In genomic region chr4:40059362-40059761, GRCh38 we compare ENCODE assay signal across 11 cellular contexts. TPM values are rescaled to one million over a fixed set of nuclear protein-coding genes. Genes with fewer than 3 reads are reported as not detected.
DNase-seq lines count a peak whose midpoint lies in the region; ATAC-seq, FAIRE-seq and TF ChIP-seq lines count a peak whose summit lies in the region.
"Had no signal": no experiment of that assay in that cellular context is flagged by ENCODE, and none has a peak within 500 bp of the region (broad histone marks: within the 10 kb centered on the region; RNA-seq: fewer than 3 reads in every experiment).

No MANE protein-coding gene starts in this region.

- H3F3A ChIP-seq in OCI-LY1 (ENCODE audit: insufficient read depth, low read length) = no peaks in the 10 kb centered on the region

- H3K9me3 ChIP-seq in OCI-LY1 (ENCODE audit: low read length) (no peaks in the 10 kb centered on the region), H1 (ENCODE audit: insufficient read depth in 2 of 2, low read depth in 1 of 2, low read length in 1 of 2) (no peaks in the 10 kb centered on the region), trophoblast cell (ENCODE audit: insufficient read depth, low read depth, low read length) (no peaks in the 10 kb centered on the region)

- H2AFZ ChIP-seq in OCI-LY1 (ENCODE audit: low read length) (no peak overlapping the region), H1 (ENCODE audit: low read length) (no peak overlapping the region), trophoblast cell (ENCODE audit: insufficient read depth, low read length, poor library complexity) (no peak overlapping the region)

- peak overlapping the region; percentile 81 to 97 for H3K4me3 Mint-ChIP-seq in activated T-cell treated with anti-CD3 and anti-CD28 coated beads, Interleukin-2, amount 50 U/mL, for 72 hours

- CTCF ChIA-PET in H1 (lab: Charles Lee; ENCODE audit: partially characterized antibody) = interaction anchor here (1.2 to 1.8 kb wide), 2 partner anchors 60 to 81 kb away, joined by 4 read pairs; partner anchors contain the start of gene PDS5A

- WGBS in H1 (ENCODE audit: extremely low coverage in 1 of 2, insufficient coverage in 1 of 2, insufficient read length in 1 of 2, insufficient replicate concordance in 2 of 2, low coverage in 1 of 2, low lambda C conversion rate in 2 of 2, missing lambda C conversion rate in 1 of 2), 2 experiments = 71% methylated on average over 6 of the region's 6 CpGs; no CpG with 5 or more reads in 1 of the 2 experiments
- WGBS in trophoblast cell (ENCODE audit: extremely low coverage, insufficient coverage, insufficient read length) = no CpG with 5 or more reads among the region's 6 CpGs

- H2AK5ac ChIP-seq in H1 (ENCODE audit: low read depth, low read length) = no peak overlapping the region
- no peak overlapping the region for H2AK5ac ChIP-seq in trophoblast cell (ENCODE audit: low read length)

- H2BK5ac ChIP-seq in H1 (ENCODE audit: low read depth, low read length) (no peak overlapping the region), trophoblast cell (ENCODE audit: low read depth, low read length, poor library complexity) (no peak overlapping the region)

- H3K36me3 Mint-ChIP-seq in activated T-cell treated with anti-CD3 and anti-CD28 coated beads, Interleukin-2, amount 50 U/mL, for 72 hours (ENCODE audit: insufficient read depth in 2 of 2) = peaks cover 11 to 21% of the 10 kb centered on the region in 2 donors

- no peaks in the 10 kb centered on the region for H3K9me2 ChIP-seq in OCI-LY1 (ENCODE audit: low read depth, low read length)

- no peak for DNase-seq in activated T-cell treated with anti-CD3 and anti-CD28 coated beads, Interleukin-2, amount 50 U/mL, for 72 hours
- no peak for DNase-seq in activated T-cell treated with anti-CD3 and anti-CD28 coated beads, Interleukin-2, amount 50 U/mL, for 1 hour
- no peak for DNase-seq in H1 (ENCODE audit: low read depth in 1 of 2, low spot score in 2 of 2)
- no peak for DNase-seq in trophoblast cell
- DNase-seq in dermis blood vessel endothelial cell = no peak
- DNase-seq in D721Med (ENCODE audit: insufficient read length, low spot score) = no peak
- DNase-seq: activated CD4-positive, alpha-beta T cell treated with anti-CD3 and anti-CD28 coated beads, Interleukin-2, amount 50 U/mL, for 1 hour had no signal

- peaks cover 6% of the 10 kb centered on the region for H3K23me2 ChIP-seq in H1 (ENCODE audit: low read depth, low read length)

- H4K20me1 ChIP-seq in OCI-LY1 (ENCODE audit: insufficient read depth, low read length) (no peaks in the 10 kb centered on the region), H1 (replicated peaks in 1 of 2; ENCODE audit: control insufficient read depth in 1 of 2, insufficient read depth in 2 of 2, low read length in 2 of 2) (no peaks in the 10 kb centered on the region)

- peaks cover 37% of the 10 kb centered on the region for H3K4me1 ChIP-seq in OCI-LY1 (ENCODE audit: insufficient read depth, low read length, severe bottlenecking)
- H3K4me1 ChIP-seq in H1 (replicated peaks in 1 of 4; ENCODE audit: control insufficient read depth in 3 of 4, insufficient read depth in 4 of 4, low read length in 3 of 4) = peaks cover 0 to 12% (median 3%) of the 10 kb centered on the region in 4 experiments; a peak in 3 of 7 replicates
- peaks cover 0 to 4% of the 10 kb centered on the region in 2 experiments for H3K4me1 ChIP-seq in trophoblast cell (ENCODE audit: control insufficient read depth in 1 of 2, insufficient read depth in 2 of 2, low read length in 2 of 2)

- H3K79me1 ChIP-seq in H1 (ENCODE audit: low read depth, low read length) = peaks cover 5% of the 10 kb centered on the region
- peaks cover 21% of the 10 kb centered on the region for H3K79me1 ChIP-seq in trophoblast cell (ENCODE audit: low read length)

- TF ChIP-seq RAD21 in H1 (IDR thresholded peaks at IDR 0.05 in 1 of 2, conservative IDR thresholded peaks at IDR 0.05 in 1 of 2; ENCODE audit: low read depth in 2 of 2, low read length in 2 of 2) = no peak

- H4K8ac ChIP-seq in H1 (ENCODE audit: extremely low read depth, insufficient read depth, low read length) (no peak overlapping the region), trophoblast cell (ENCODE audit: low read depth, low read length) (no peak overlapping the region)

- H3K23ac ChIP-seq in H1 (ENCODE audit: insufficient read length) (no peak overlapping the region), trophoblast cell (ENCODE audit: low read length) (no peak overlapping the region)

- H3K36me3 ChIP-seq in OCI-LY1 (ENCODE audit: insufficient read depth, low read length) (peaks cover 11% of the 10 kb centered on the region; the same call in 1 of the 2 replicates), H1 (ENCODE audit: control insufficient read depth in 2 of 4, insufficient read depth in 4 of 4, low read length in 3 of 4) (peaks cover 0 to 10% (median 3%) of the 10 kb centered on the region in 4 experiments; a peak in 5 of 8 replicates), trophoblast cell (ENCODE audit: control insufficient read depth in 1 of 2, insufficient read depth in 2 of 2, low read length in 2 of 2) (peaks cover 7 to 13% of the 10 kb centered on the region in 2 experiments)

- POLR2A ChIA-PET in H1 (lab: Charles Lee; ENCODE audit: partially characterized antibody) = interaction anchor here (1.1 kb wide), 1 partner anchor 17 kb away, joined by 3 read pairs; no protein-coding TSS in a partner anchor

- no peak overlapping the region for H2BK20ac ChIP-seq in H1 (ENCODE audit: low read length)

- no peak overlapping the region for H3K56ac ChIP-seq in H1 (replicated peaks; ENCODE audit: insufficient read length, low read depth, low read length)

- H4K91ac ChIP-seq in H1 (replicated peaks; ENCODE audit: insufficient read length, low read length) = no peak overlapping the region
- no peak overlapping the region for H4K91ac ChIP-seq in trophoblast cell (ENCODE audit: low read depth, low read length)

- H3K9me3 Mint-ChIP-seq in activated T-cell treated with anti-CD3 and anti-CD28 coated beads, Interleukin-2, amount 50 U/mL, for 72 hours = no peaks in the 10 kb centered on the region

- H3K18ac ChIP-seq in H1 (ENCODE audit: extremely low read depth, low read length) (no peak overlapping the region), trophoblast cell (ENCODE audit: low read length) (no peak overlapping the region)

- no peak overlapping the region for H4K5ac ChIP-seq in H1 (ENCODE audit: insufficient read length, low read depth, low read length)

- H3K79me2 ChIP-seq in OCI-LY1 (ENCODE audit: insufficient read depth, low read length) (peaks cover 13% of the 10 kb centered on the region), H1 (ENCODE audit: control insufficient read depth in 1 of 2, insufficient read depth in 2 of 2, low read length in 2 of 2) (peaks cover 0 to 58% of the 10 kb centered on the region in 2 experiments; a peak in 3 of 4 replicates), trophoblast cell (ENCODE audit: control insufficient read depth, insufficient read depth, low read length, poor library complexity) (peaks cover 16% of the 10 kb centered on the region)

- H2BK15ac ChIP-seq in H1 (ENCODE audit: low read length) = no peak overlapping the region

- H2BK120ac ChIP-seq in H1 (replicated peaks; ENCODE audit: low read depth, low read length) (no peak overlapping the region), trophoblast cell (ENCODE audit: insufficient read depth, low read length, poor library complexity) (no peak overlapping the region)

- peak overlapping the region; percentile 82 for H3K4me3 ChIP-seq in OCI-LY1 (ENCODE audit: low read depth, low read length, poor library complexity, severe bottlenecking)
- H3K4me3 ChIP-seq in H1 (ENCODE audit: extremely low read depth in 1 of 4, insufficient read depth in 2 of 4, low read depth in 3 of 4, low read length in 4 of 4) = peak overlapping the region in 3 of 4 experiments; percentile 72 to 80 (median 79); a peak in 4 of 8 replicates
- H3K4me3 ChIP-seq in trophoblast cell (ENCODE audit: low read depth, low read length) = no peak overlapping the region

- no peak overlapping the region for H2BK12ac ChIP-seq in H1 (ENCODE audit: low read depth, low read length)
- H2BK12ac ChIP-seq in trophoblast cell (ENCODE audit: low read length) = no peak overlapping the region

- H3K4ac ChIP-seq in H1 (replicated peaks; ENCODE audit: insufficient read length, low read depth, low read length) = no peak overlapping the region
- H3K4ac ChIP-seq in trophoblast cell (ENCODE audit: low read depth, low read length) = peak overlapping the region; percentile 58

- H3K27me3 ChIP-seq in OCI-LY1 (ENCODE audit: insufficient read depth, low read length) = no peaks in the 10 kb centered on the region
- H3K27me3 ChIP-seq in H1 (replicated peaks in 1 of 4; ENCODE audit: control insufficient read depth in 3 of 4, extremely low read depth in 1 of 4, insufficient read depth in 3 of 4, low read length in 3 of 4) = no peaks in the 10 kb centered on the region
- no peaks in the 10 kb centered on the region for H3K27me3 ChIP-seq in trophoblast cell (ENCODE audit: insufficient read depth, low read length)

- TF ChIP-seq EP300 in H1 (IDR thresholded peaks at IDR 0.05; ENCODE audit: borderline replicate concordance in 1 of 2, low read depth in 2 of 2, low read length in 2 of 2) = no peak

- FAIRE-seq in H1 (lab: Jason Lieb, UNC) (no peak), D721Med (lab: Jason Lieb, UNC) (no peak)
- FAIRE-seq: islet of Langerhans had no signal

- no peak overlapping the region for H3K27ac Mint-ChIP-seq in activated T-cell treated with anti-CD3 and anti-CD28 coated beads, Interleukin-2, amount 50 U/mL, for 72 hours

- TF ChIP-seq CTCF in OCI-LY1 (IDR thresholded peaks at IDR 0.05; ENCODE audit: low read length) (no peak), H1 (IDR thresholded peaks at IDR 0.05; ENCODE audit: control extremely low read depth in 1 of 3, insufficient read depth in 1 of 3, low read depth in 1 of 3, low read length in 3 of 3) (no peak), D721Med (IDR thresholded peaks at IDR 0.05; ENCODE audit: insufficient read depth, missing control alignments) (no peak)

- no peaks in the 10 kb centered on the region for H3K27me3 Mint-ChIP-seq in activated T-cell treated with anti-CD3 and anti-CD28 coated beads, Interleukin-2, amount 50 U/mL, for 72 hours (ENCODE audit: low read depth)

- no peak overlapping the region for H4K12ac ChIP-seq in trophoblast cell (ENCODE audit: low read depth, low read length)

- peaks cover 42% of the 10 kb centered on the region for H3K4me1 Mint-ChIP-seq in activated T-cell treated with anti-CD3 and anti-CD28 coated beads, Interleukin-2, amount 50 U/mL, for 72 hours (ENCODE audit: low read depth)

- H3K9ac ChIP-seq in OCI-LY1 (ENCODE audit: low read length) (peak overlapping the region; percentile 89; the same call in 1 of the 2 replicates), H1 (replicated peaks in 1 of 4; ENCODE audit: extremely low read depth in 1 of 4, low read depth in 3 of 4, low read length in 3 of 4) (no peak overlapping the region), trophoblast cell (ENCODE audit: low read length) (no peak overlapping the region)

- H3K4me2 ChIP-seq in OCI-LY1 (ENCODE audit: low read length) = peak overlapping the region; percentile 95
- peak overlapping the region; percentile 63 to 88; a peak in 2 of 4 replicates for H3K4me2 ChIP-seq in H1 (ENCODE audit: insufficient read depth in 1 of 2, low read depth in 2 of 2, low read length in 2 of 2)
- H3K4me2 ChIP-seq in trophoblast cell (ENCODE audit: low read length) = no peak overlapping the region

- ATAC-seq in activated T-cell treated with anti-CD3 and anti-CD28 coated beads, Interleukin-2, amount 50 U/mL, for 72 hours (replicated peaks in 1 of 2) = no peak
- ATAC-seq in GM18520 (IDR thresholded peaks at IDR 0.05; ENCODE audit: unreplicated experiment) = no peak
- ATAC-seq: sciatic nerve had no signal

- H3K27ac ChIP-seq in OCI-LY1 (ENCODE audit: low read depth, low read length, poor library complexity, severe bottlenecking) = peak overlapping the region; percentile 89
- no peak overlapping the region for H3K27ac ChIP-seq in H1 (ENCODE audit: low read depth, low read length)
- H3K27ac ChIP-seq in trophoblast cell (ENCODE audit: low read depth, low read length) = no peak overlapping the region

- no peak for TF ChIP-seq POLR2A in H1 (IDR thresholded peaks at IDR 0.05; ENCODE audit: control extremely low read depth in 1 of 2, low read depth in 2 of 2, low read length in 2 of 2)

- H3K14ac ChIP-seq in H1 (ENCODE audit: insufficient read length) (no peak overlapping the region), trophoblast cell (ENCODE audit: low read length) (no peak overlapping the region)

RNA-seq across cellular contexts. Expression of gene N4BP2, which starts 2.7 kb away (rescaled TPM):
- total RNA-seq in activated T-cell treated with anti-CD3 and anti-CD28 coated beads, Interleukin-2, amount 50 U/mL, for 72 hours = 10 to 100 TPM; 29.8 to 37.3 TPM
- 43.1 and 44.7 TPM in 2 replicates for total RNA-seq in H1 (2021; fragmentation: NEBNext Ultra II Directional; extraction: Animal tissue kit (Norgen Biotek cat#: 25700))
- polyA plus RNA-seq in H1 (2011; rRNA removed) = 3.3 and 4.4 TPM in 2 replicates
- 6.8 TPM for polyA plus RNA-seq in H1 (2011; cell fraction: cytosol; rRNA removed)
- polyA plus RNA-seq in H1 (2011; cell fraction: nucleus; rRNA removed) = 6.3 TPM
- 5.5 to 13.8 TPM (median 8.4 TPM) in 4 replicates for polyA plus RNA-seq in H1 (2012, experiment 1 of 2)
- 0.75 TPM for polyA plus RNA-seq in H1 (2012, experiment 2 of 2)
- 20.8 TPM for polyA plus RNA-seq in H1 (2013, experiment 1 of 2)
- polyA plus RNA-seq in H1 (2013, experiment 2 of 2) = 18.9 TPM
- polyA minus RNA-seq in H1 (2011; rRNA and poly(A)+ RNA removed) = 25.9 and 38.4 TPM in 2 replicates
- polyA minus RNA-seq in H1 (2011; cell fraction: cytosol; rRNA and poly(A)+ RNA removed) = 19.3 TPM
- polyA minus RNA-seq in H1 (2011; cell fraction: nucleus; rRNA and poly(A)+ RNA removed) = 64.5 TPM
- 14.9 and 15.1 TPM in 2 replicates for polyA plus RNA-seq in trophoblast cell (2013)
- total RNA-seq in dermis blood vessel endothelial cell = 6.3 and 8.9 TPM in 2 replicates
